ENCODE assay signal across 7 cellular contexts in the genomic region with DNA sequence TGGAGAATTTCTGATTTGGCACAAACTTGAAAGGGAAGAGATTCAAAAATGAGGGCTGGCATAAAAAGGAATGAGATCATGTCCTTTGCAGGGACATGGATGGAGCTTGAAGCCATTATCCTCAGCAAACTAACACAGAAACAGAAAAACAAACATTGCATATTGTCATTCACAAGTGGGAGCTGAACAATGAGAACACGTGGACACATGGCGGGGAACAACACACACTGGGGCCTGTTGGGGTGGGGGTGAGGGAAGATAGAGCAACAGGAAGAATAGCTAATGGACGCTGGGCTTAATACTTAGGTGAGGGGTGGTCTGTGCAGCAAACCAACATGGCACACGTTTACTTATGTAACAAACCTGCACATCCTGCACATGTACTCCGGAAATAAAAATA.
A peak's percentile ranks its signal among the peaks of the same experiment; 100 is the strongest.
DNase-seq lines count a peak whose midpoint lies in the region; ATAC-seq, FAIRE-seq and TF ChIP-seq lines count a peak whose summit lies in the region.
"Not testable (repeated sequence)": the region's sequence is repeated elsewhere in the genome, so short reads cannot be mapped to it uniquely, and the experiment has no call there.

No MANE protein-coding gene starts in this region.

- H3K4me2 ChIP-seq in IMR-90 (ENCODE audit: low read depth, low read length); K562 (ENCODE audit: insufficient read depth, low read length); neural progenitor cell: not testable (repeated sequence)
- 0 out of 2 replicates have a peak overlapping the region, but pooled peaks have one; percentile 22 for H3K4me2 ChIP-seq in PC-3 (ENCODE audit: low read length)

- H3K14ac ChIP-seq in IMR-90 (replicated peaks; ENCODE audit: low read depth, low read length): peak overlapping the region; percentile 91

- H3K79me1 ChIP-seq in IMR-90 (ENCODE audit: low read depth in 1 of 2, low read length in 2 of 2): not testable (repeated sequence)

- in situ Hi-C loops in IMR-90 (cut with MboI; ENCODE audit: low sequenced_read_pairs); K562 (cut with MboI): not testable (repeated sequence)

- not testable (repeated sequence) for H4K20me1 ChIP-seq in IMR-90 (ENCODE audit: insufficient read depth, low read length); PC-3 (ENCODE audit: low read length); K562 (replicated peaks; ENCODE audit: control insufficient read depth, insufficient read depth, low read length); neural progenitor cell (ENCODE audit: low read depth)

- not testable (repeated sequence) for H3F3A ChIP-seq in PC-3 (ENCODE audit: low read length, unreplicated experiment); neural progenitor cell (ENCODE audit: low read depth)

- H2AK5ac ChIP-seq in IMR-90 (ENCODE audit: low read depth, low read length): peak overlapping the region; percentile 86; the same call in 1 of the 2 replicates

- not testable (repeated sequence) for TF ChIP-seq POLR2A in IMR-90 (IDR thresholded peaks at IDR 0.05; ENCODE audit: low read depth, low read length); K562 (conservative IDR thresholded peaks at IDR 0.05)

- peak overlapping the region; percentile 93 for H3K27ac ChIP-seq in IMR-90 (ENCODE audit: insufficient read depth, low read length)
- peak overlapping the region; percentile 71 for H3K27ac ChIP-seq in PC-3 (ENCODE audit: low read length)
- H3K27ac ChIP-seq in K562 (ENCODE audit: extremely low read depth, low read depth, low read length): peak overlapping the region; percentile 78; the same call in 2 of the 3 replicates
- H3K27ac ChIP-seq in neural progenitor cell: not testable (repeated sequence)

- H4K8ac ChIP-seq in IMR-90 (ENCODE audit: low read depth in 2 of 2, low read length in 2 of 2): peak overlapping the region; percentile 87 to 92

- H3K56ac ChIP-seq in IMR-90 (ENCODE audit: extremely low read depth, insufficient read depth, low read length): peak overlapping the region; percentile 81

- BruUV-seq in Calu3 (replicated peaks; lab: Mats Ljungman, UMichigan); IMR-90 (replicated peaks; lab: Mats Ljungman, UMichigan); PC-3 (replicated peaks; lab: Mats Ljungman, UMichigan); K562 (replicated peaks; lab: Mats Ljungman, UMichigan): not testable (repeated sequence)

- not testable (repeated sequence) for H3K9me3 Mint-ChIP-seq in Calu3 (ENCODE audit: low read depth, unreplicated experiment); neural progenitor cell

- H2BK120ac ChIP-seq in IMR-90 (ENCODE audit: low read depth, low read length): peak overlapping the region; percentile 97

- not testable (repeated sequence) for H3K9ac ChIP-seq in IMR-90 (ENCODE audit: low read depth, low read length); K562 (ENCODE audit: insufficient read depth in 1 of 2, low read depth in 2 of 2, low read length in 2 of 2); neural progenitor cell
- peak overlapping the region; percentile 59 for H3K9ac ChIP-seq in PC-3 (ENCODE audit: low read length)

- H4K91ac ChIP-seq in IMR-90 (ENCODE audit: insufficient read depth, low read depth, low read length): peak overlapping the region; percentile 95

- H3K36me3 Mint-ChIP-seq in Calu3 (ENCODE audit: insufficient read depth, unreplicated experiment); neural progenitor cell: not testable (repeated sequence)

- peak overlapping the region; percentile 91 for H2BK5ac ChIP-seq in IMR-90 (ENCODE audit: low read depth, low read length, poor library complexity, severe bottlenecking)

- H3K9me2 ChIP-seq in PC-3 (replicated peaks; ENCODE audit: low read length): not testable (repeated sequence)

- not testable (repeated sequence) for H3K79me2 ChIP-seq in PC-3 (ENCODE audit: low read length); K562 (ENCODE audit: control insufficient read depth, insufficient read depth, low read length); neural progenitor cell (ENCODE audit: low read depth)

- not testable (repeated sequence) for H3K23ac ChIP-seq in IMR-90 (ENCODE audit: low read depth, low read length)

- not testable (repeated sequence) for H2AK9ac ChIP-seq in IMR-90 (replicated peaks; ENCODE audit: low read depth, low read length, poor library complexity)

- not testable (repeated sequence) for H3K36me3 ChIP-seq in IMR-90 (ENCODE audit: control insufficient read depth, insufficient read depth, low read length); PC-3 (ENCODE audit: low read depth, low read length); K562 (ENCODE audit: control insufficient read depth, insufficient read depth, low read length); neural progenitor cell

- H3K9me3 ChIP-seq in IMR-90 (ENCODE audit: control insufficient read depth, insufficient read depth, low read length); PC-3 (ENCODE audit: low read length); K562 (replicated peaks; ENCODE audit: control insufficient read depth, insufficient read depth, low read depth, low read length); neural progenitor cell (ENCODE audit: low read depth): not testable (repeated sequence)

- H3K27me3 ChIP-seq in IMR-90 (ENCODE audit: control insufficient read depth, insufficient read depth, low read length); PC-3 (ENCODE audit: low read length); K562 (ENCODE audit: control insufficient read depth in 2 of 2, insufficient read depth in 2 of 2, low read length in 2 of 2); neural progenitor cell: not testable (repeated sequence)

- H3K9me1 ChIP-seq in IMR-90 (ENCODE audit: insufficient read depth, low read length); K562 (ENCODE audit: control insufficient read depth, insufficient read depth, low read length): not testable (repeated sequence)

- intact Hi-C loops in Calu3 (cut with micrococcal nuclease; ENCODE audit: unreplicated experiment); K562 (cut with micrococcal nuclease): not testable (repeated sequence)
- intact Hi-C loops in IMR-90 (cut with micrococcal nuclease): loop anchor here (10.0 kb wide), 2 partner anchors 243 to 313 kb away; a partner anchor contains a TSS
- intact Hi-C loops in PC-3 (cut with micrococcal nuclease): loop anchor here (10.0 kb wide), 1 partner anchor 53 kb away; no protein-coding TSS in a partner anchor

- not testable (repeated sequence) for H2AFZ ChIP-seq in IMR-90 (replicated peaks; ENCODE audit: low read length, poor library complexity)
- H2AFZ ChIP-seq in PC-3 (ENCODE audit: low read length): peak overlapping the region; percentile 45; the same call in 1 of the 2 replicates
- peak overlapping the region; percentile 87 for H2AFZ ChIP-seq in K562 (ENCODE audit: low read depth, low read length)
- peak overlapping the region; percentile 39 for H2AFZ ChIP-seq in neural progenitor cell (replicated peaks)

- no CpG with 5 or more reads among the region's 5 CpGs for WGBS in IMR-90 (ENCODE audit: extremely low coverage in 2 of 2, insufficient read length in 1 of 2), 2 experiments
- WGBS in K562 (ENCODE audit: insufficient coverage, low coverage, missing lambda C conversion rate): 43% methylated on average over 4 of the region's 5 CpGs

- H3K4me3 Mint-ChIP-seq in Calu3 (ENCODE audit: low read depth, unreplicated experiment); neural progenitor cell: not testable (repeated sequence)

- H2BK15ac ChIP-seq in IMR-90 (ENCODE audit: low read depth, low read length): not testable (repeated sequence)

- TF ChIP-seq CTCF in Calu3 (IDR thresholded peaks at IDR 0.05; ENCODE audit: unreplicated experiment); IMR-90 (conservative IDR thresholded peaks at IDR 0.05; ENCODE audit: low read depth, low read length); PC-3 (conservative IDR thresholded peaks at IDR 0.05; ENCODE audit: low read depth, low read length); K562 (IDR thresholded peaks at IDR 0.05 in 2 of 3, conservative IDR thresholded peaks at IDR 0.05 in 1 of 3; ENCODE audit: insufficient read depth in 2 of 3, low read depth in 1 of 3, low read length in 3 of 3); fibroblast of the aortic adventitia (IDR thresholded peaks at IDR 0.05; ENCODE audit: insufficient read depth, low read length); neural progenitor cell (IDR thresholded peaks at IDR 0.05): not testable (repeated sequence)

- H3K18ac ChIP-seq in IMR-90 (ENCODE audit: low read depth, low read length): peak overlapping the region; percentile 96

- not testable (repeated sequence) for H3K4me1 Mint-ChIP-seq in Calu3 (ENCODE audit: low read depth, unreplicated experiment)
- H3K4me1 Mint-ChIP-seq in neural progenitor cell: peaks cover 13% of the 10 kb centered on the region

- POLR2A ChIA-PET in IMR-90 (lab: Charles Lee; ENCODE audit: unreplicated experiment); PC-3 (lab: Charles Lee; ENCODE audit: unreplicated experiment); K562 (lab: Yijun Ruan, JAX): not testable (repeated sequence)

- FAIRE-seq in K562 (lab: Jason Lieb, UNC): not testable (repeated sequence)

- peak overlapping the region; percentile 97 for H2BK20ac ChIP-seq in IMR-90 (ENCODE audit: low read depth, low read length)

- not testable (repeated sequence) for H3K4me3 ChIP-seq in IMR-90 (ENCODE audit: insufficient read depth, low read depth, low read length); PC-3 (ENCODE audit: low read length); K562; fibroblast of the aortic adventitia (ENCODE audit: low read depth, low read length); neural progenitor cell

- dilution Hi-C loops in IMR-90 (cut with HindIII; ENCODE audit: low sequenced_read_pairs, unreplicated experiment): not testable (repeated sequence)

- not testable (repeated sequence) for H3K4me1 ChIP-seq in IMR-90 (ENCODE audit: control insufficient read depth, insufficient read depth, low read length); K562 (replicated peaks in 1 of 2; ENCODE audit: control insufficient read depth in 2 of 2, insufficient read depth in 2 of 2, low read length in 2 of 2); neural progenitor cell
- peaks cover 20% of the 10 kb centered on the region for H3K4me1 ChIP-seq in PC-3 (ENCODE audit: insufficient read depth, low read length)

- not testable (repeated sequence) for H3K27me3 Mint-ChIP-seq in Calu3 (ENCODE audit: unreplicated experiment); neural progenitor cell (ENCODE audit: insufficient read depth, low read depth)

- ATAC-seq in IMR-90 (ENCODE audit: low read depth); PC-3; K562: not testable (repeated sequence)

- not testable (repeated sequence) for TF ChIP-seq RAD21 in IMR-90 (IDR thresholded peaks at IDR 0.05; ENCODE audit: low read length); K562 (CRISPR knock-in tag; conservative IDR thresholded peaks at IDR 0.05 in 1 of 2, IDR thresholded peaks at IDR 0.05 in 1 of 2)

- peak overlapping the region; percentile 99 for H4K5ac ChIP-seq in IMR-90 (ENCODE audit: low read depth, low read length)

- CTCF ChIA-PET in Calu3 (lab: Charles Lee); IMR-90 (lab: Yijun Ruan, JAX); PC-3 (lab: Charles Lee); K562 (lab: Yijun Ruan, JAX; ENCODE audit: low intra/inter-chr PET ratio): not testable (repeated sequence)

- DNase-seq in Calu3; IMR-90; PC-3; K562 (ENCODE audit: extremely low read depth in 1 of 4, low spot score in 3 of 4); neural progenitor cell (ENCODE audit: low spot score): not testable (repeated sequence)
- DNase-seq in NCI-H2107 treated with DMSO at 0.1 percent for 48 hours (lab: John Stamatoyannopoulos, UW; ENCODE audit: unreplicated experiment): peak; percentile 51
- DNase-seq in fibroblast of the aortic adventitia (ENCODE audit: low read depth): peak; percentile 8

- TF ChIP-seq EP300 in K562 (IDR thresholded peaks at IDR 0.05; ENCODE audit: low read length): not testable (repeated sequence)

- peak overlapping the region; percentile 96 for H3K4ac ChIP-seq in IMR-90 (ENCODE audit: low read depth, low read length)

- peak overlapping the region; percentile 17 for H3K27ac Mint-ChIP-seq in Calu3 (ENCODE audit: unreplicated experiment)
- not testable (repeated sequence) for H3K27ac Mint-ChIP-seq in neural progenitor cell
